In genomic region chr2:194545978-194546377, GRCh38 we compare ENCODE assay signal across 10 cellular contexts.
DNase-seq lines count a peak whose midpoint lies in the region; ATAC-seq and TF ChIP-seq lines count a peak whose summit lies in the region.
"Had no signal": no experiment of that assay in that cellular context is flagged by ENCODE, and none has a peak within 500 bp of the region (broad histone marks: within the 10 kb centered on the region; RNA-seq: fewer than 3 reads in every experiment).

No MANE protein-coding gene starts in this region.

- no peaks in the 10 kb centered on the region for H3K4me1 ChIP-seq in endodermal cell (ENCODE audit: control insufficient read depth, insufficient read depth, low read length)
- H3K4me1 ChIP-seq: SJCRH30 had no signal

- H3K4me1 Mint-ChIP-seq in endodermal cell, result peaks cover 11% of the 10 kb centered on the region

- no peaks in the 10 kb centered on the region for H3K27me3 Mint-ChIP-seq in endodermal cell (ENCODE audit: insufficient read depth)

- peak; percentile 58 for TF ChIP-seq CTCF in endodermal cell (conservative IDR thresholded peaks at IDR 0.05)
- TF ChIP-seq CTCF in retinal pigment epithelial cell (conservative IDR thresholded peaks at IDR 0.05; ENCODE audit: low read depth, low read length), result peak; percentile 27

- no peaks in the 10 kb centered on the region for H3K36me3 Mint-ChIP-seq in endodermal cell (ENCODE audit: low read depth)

- H3K27ac ChIP-seq in endodermal cell (ENCODE audit: low read depth, low read length), result no peak overlapping the region
- H3K27ac ChIP-seq: SJCRH30 had no signal

- H3K9ac ChIP-seq in endodermal cell (ENCODE audit: extremely low read depth, low read length, poor library complexity, severe bottlenecking), result no peak overlapping the region

- peaks cover 3% of the 10 kb centered on the region for H3K9me3 Mint-ChIP-seq in endodermal cell

- ATAC-seq in GM18868 (IDR thresholded peaks at IDR 0.05; ENCODE audit: unreplicated experiment) (no peak), GM21576 (IDR thresholded peaks at IDR 0.05; ENCODE audit: unreplicated experiment) (no peak)

- no peak overlapping the region for H3K27ac Mint-ChIP-seq in endodermal cell

- H3K36me3 ChIP-seq in endodermal cell (ENCODE audit: control insufficient read depth, insufficient read depth, low read length), result no peaks in the 10 kb centered on the region
- H3K36me3 ChIP-seq: SJCRH30 had no signal

- 76% methylated on average over 1 of the region's 1 CpG; no CpG with 5 or more reads in 1 of the 2 experiments for WGBS in endodermal cell (ENCODE audit: insufficient coverage in 1 of 2, insufficient read length in 1 of 2), 2 experiments

- H3K4me3 ChIP-seq in endodermal cell (ENCODE audit: low read length) (no peak overlapping the region), retinal pigment epithelial cell (ENCODE audit: low read length) (no peak overlapping the region)
- H3K4me3 ChIP-seq: SJCRH30 had no signal

- DNase-seq in NCI-H2227 treated with DMSO at 0.1 percent for 48 hours (lab: John Stamatoyannopoulos, UW) (peak; percentile 19), NCI-H2227 (lab: John Stamatoyannopoulos, UW; ENCODE audit: unreplicated experiment) (no peak), NCI-H526 (lab: John Stamatoyannopoulos, UW) (peak; percentile 19 to 32), endodermal cell (no peak), retinal pigment epithelial cell (ENCODE audit: low read depth) (no peak)
- no peak for DNase-seq in NK-92 treated with Interleukin-12 subunit alpha and Interleukin-12 subunit beta, amount 100 ng/mL, for 24 hours (lab: John Stamatoyannopoulos, UW)
- DNase-seq: retina had no signal

- no peaks in the 10 kb centered on the region for H3K9me3 ChIP-seq in endodermal cell (ENCODE audit: control insufficient read depth, low read length)
- H3K9me3 ChIP-seq: SJCRH30 had no signal

- H3K4me3 Mint-ChIP-seq in endodermal cell, result no peak overlapping the region

- H3K27me3 ChIP-seq in endodermal cell (ENCODE audit: control insufficient read depth, insufficient read depth, low read length, poor library complexity, severe bottlenecking), result no peaks in the 10 kb centered on the region
- H3K27me3 ChIP-seq: SJCRH30 had no signal

Comparison
In these comparisons a context has a peak if more than half of its experiments do, and no peak if none do; other contexts are left out.
1. DNase-seq: peak in NCI-H2227 treated with DMSO at 0.1 percent for 48 hours (single experiment) and NCI-H526 (2 of 2); none in NCI-H2227 (single experiment), endodermal cell (single experiment), retinal pigment epithelial cell (single experiment) and NK-92 treated with Interleukin-12 subunit alpha and Interleukin-12 subunit beta, amount 100 ng/mL, for 24 hours (single experiment).